ENCODE assay signal across 21 cellular contexts in the genomic region with DNA sequence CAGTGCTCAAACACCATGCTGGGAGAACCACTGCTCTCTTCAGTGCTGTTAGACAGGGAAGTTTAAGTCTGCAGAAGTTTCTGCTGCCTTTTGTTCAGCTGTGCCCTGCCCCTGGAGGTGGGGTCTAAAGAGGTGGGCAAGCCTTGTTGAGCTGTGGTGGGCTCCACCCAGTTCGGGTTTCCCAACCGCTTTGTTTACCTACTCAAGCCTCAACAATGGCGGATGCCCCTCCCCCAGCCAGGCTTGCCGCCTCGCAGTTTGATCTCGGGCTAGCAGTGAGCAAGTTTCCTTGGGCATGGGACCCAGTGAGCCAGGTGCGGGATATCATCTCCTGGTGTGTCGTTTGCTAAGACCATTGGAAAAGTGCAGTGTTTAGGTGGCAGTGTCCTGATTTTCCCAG.
"Had no signal": no experiment of that assay in that cellular context is flagged by ENCODE, and none has a peak within 500 bp of the region (broad histone marks: within the 10 kb centered on the region; RNA-seq: fewer than 3 reads in every experiment).

No MANE protein-coding gene starts in this region.

- FAIRE-seq: endothelial cell of umbilical vein had no signal

- H3K9me3 ChIP-seq: colonic mucosa, mucosa of descending colon, neutrophil, sigmoid colon, stomach, thoracic aorta, transverse colon had no signal

- DNase-seq: colonic mucosa; dermis blood vessel endothelial cell; erythroblast; foreskin melanocyte; head of caudate nucleus; kidney glomerular epithelial cell; mammary epithelial cell; mucosa of descending colon; naive thymus-derived CD8-positive, alpha-beta T cell; sigmoid colon; stimulated activated CD4-positive, alpha-beta T cell treated with anti-CD3 and anti-CD28 coated beads, Interleukin-2, amount 100 ng/mL, for 24 hours; stimulated activated CD4-positive, alpha-beta T cell treated with anti-CD3 and anti-CD28 coated beads, Interleukin-4, amount 100 ng/mL, for 4 hours; stimulated activated naive CD4-positive, alpha-beta T cell; stomach; substantia nigra; transverse colon had no signal

- H3K36me3 ChIP-seq: colonic mucosa, neutrophil, sigmoid colon, stomach, thoracic aorta, transverse colon had no signal

- H3K4me3 ChIP-seq: colonic mucosa, hepatocyte, mucosa of descending colon, sigmoid colon, skin epidermis, stomach, thoracic aorta, transverse colon had no signal

- H3K36me3 Mint-ChIP-seq: naive thymus-derived CD8-positive, alpha-beta T cell had no signal

- H3K4me1 Mint-ChIP-seq: naive thymus-derived CD8-positive, alpha-beta T cell had no signal

- H3K4me3 Mint-ChIP-seq: naive thymus-derived CD8-positive, alpha-beta T cell had no signal

- H3K4me1 ChIP-seq: colonic mucosa, sigmoid colon, stomach, transverse colon had no signal

- ATAC-seq: mucosa of descending colon; naive thymus-derived CD8-positive, alpha-beta T cell had no signal

- H3K27ac ChIP-seq: colonic mucosa, hepatocyte, neutrophil, sigmoid colon, skin epidermis, stomach, thoracic aorta, transverse colon had no signal
